Comparison of ENCODE assay signal across 21 cellular contexts in the genomic region with DNA sequence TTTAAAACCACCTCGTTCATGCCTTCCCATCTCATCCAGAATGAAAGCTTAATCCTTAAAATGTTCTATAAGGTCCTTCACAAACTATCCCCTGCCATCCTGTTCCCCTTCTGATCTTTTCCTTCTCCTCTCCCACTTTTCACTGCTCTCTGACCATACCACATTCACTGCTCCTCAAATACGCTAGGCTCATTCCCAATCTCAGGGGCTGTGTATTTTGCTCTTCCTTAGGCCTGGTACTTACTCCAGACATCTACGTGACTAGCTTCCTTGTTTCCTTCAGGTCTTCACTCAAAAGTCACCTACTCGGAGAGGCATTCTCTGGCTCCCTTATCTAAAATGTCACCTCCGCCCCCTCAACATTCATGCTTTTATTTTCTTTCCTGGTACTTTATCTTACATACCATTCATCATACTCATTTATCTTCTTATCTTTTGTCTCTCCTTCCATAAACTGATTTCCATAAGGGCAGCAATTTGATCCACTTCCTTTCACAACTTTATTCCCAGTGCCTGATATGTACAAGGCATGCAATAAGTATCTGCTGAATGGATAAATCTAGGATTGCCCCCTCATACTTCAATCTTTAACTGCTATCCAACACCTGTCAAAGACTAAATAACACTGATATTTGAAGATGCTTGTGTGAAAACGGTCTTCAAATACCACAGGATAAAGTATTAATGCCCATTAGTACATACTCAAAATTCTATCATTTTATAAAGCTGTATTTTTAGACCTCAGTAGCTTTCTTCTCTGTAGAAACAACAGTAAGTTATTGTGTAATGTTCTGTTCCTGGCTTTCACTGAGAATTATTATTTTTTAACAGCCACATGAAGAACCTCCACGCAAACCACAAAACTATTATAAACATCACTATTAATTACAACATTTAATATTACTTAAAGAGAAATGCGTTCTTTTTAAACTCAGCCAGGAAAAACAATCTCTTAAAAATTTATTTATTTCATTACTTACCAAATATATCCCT. TPM values are rescaled to one million over a fixed set of nuclear protein-coding genes. Genes with fewer than 3 reads are reported as not detected.
DNase-seq lines count a peak whose midpoint lies in the region; ATAC-seq, FAIRE-seq and TF ChIP-seq lines count a peak whose summit lies in the region.
"Had no signal": no experiment of that assay in that cellular context is flagged by ENCODE, and none has a peak within 500 bp of the region (broad histone marks: within the 10 kb centered on the region; RNA-seq: fewer than 3 reads in every experiment).

No MANE protein-coding gene starts in this region.

- no peaks in the 10 kb centered on the region for H3K27me3 ChIP-seq in fibroblast of lung (ENCODE audit: control insufficient read depth, insufficient read depth, low read length)
- H3K27me3 ChIP-seq in WERI-Rb-1 (ENCODE audit: insufficient read depth, low read depth, severe bottlenecking): no peaks in the 10 kb centered on the region
- H3K27me3 ChIP-seq: BLaER1, SJSA1, thyroid gland had no signal

- H3K9me3 ChIP-seq in fibroblast of lung (ENCODE audit: control insufficient read depth, insufficient read depth, low read depth, low read length) (no peaks in the 10 kb centered on the region), WERI-Rb-1 (ENCODE audit: severe bottlenecking) (no peaks in the 10 kb centered on the region)
- H3K9me3 ChIP-seq: BLaER1, SJSA1, thyroid gland had no signal

- no peaks in the 10 kb centered on the region for H3K4me1 ChIP-seq in fibroblast of lung (ENCODE audit: control insufficient read depth, extremely low read depth, insufficient read depth, low read length)
- H3K4me1 ChIP-seq: BLaER1 had no signal

- H3K79me2 ChIP-seq in fibroblast of lung (ENCODE audit: control insufficient read depth, insufficient read depth, low read length): peaks cover 41% of the 10 kb centered on the region

- TF ChIP-seq POLR2A in H54 (IDR thresholded peaks at IDR 0.05; ENCODE audit: low read depth, low read length): no peak

- H3K36me3 ChIP-seq in fibroblast of lung (ENCODE audit: control insufficient read depth, insufficient read depth, low read length): no peaks in the 10 kb centered on the region
- H3K36me3 ChIP-seq in WERI-Rb-1: no peaks in the 10 kb centered on the region; the same call in 1 of the 2 replicates
- H3K36me3 ChIP-seq: thyroid gland had no signal

- H3K4me3 ChIP-seq in fibroblast of lung (replicated peaks in 1 of 4; ENCODE audit: control extremely low read depth in 1 of 4, insufficient read depth in 1 of 4, low read depth in 3 of 4, low read length in 4 of 4): no peak overlapping the region
- no peak overlapping the region for H3K4me3 ChIP-seq in WERI-Rb-1 (ENCODE audit: low read depth, low read length)
- H3K4me3 ChIP-seq: BLaER1, SJSA1, thyroid gland had no signal

- peak; percentile 80 for FAIRE-seq in H54 (lab: Jason Lieb, UNC)
- FAIRE-seq: colon had no signal

- ATAC-seq in sciatic nerve (peak; percentile 67), HG02763 (IDR thresholded peaks at IDR 0.05; ENCODE audit: unreplicated experiment) (no peak)
- ATAC-seq: stimulated activated memory B cell treated with anti-CD40 and anti-IgM and Interleukin-4, amounts not matched to agents 10 μg/mL and 1 μg/mL and 100 μg/mL, for 72 hours had no signal

- no peak overlapping the region for H3K4me2 ChIP-seq in fibroblast of lung (ENCODE audit: extremely low read depth, insufficient read depth, low read length)
- H3K4me2 ChIP-seq: BLaER1 had no signal

- H2AFZ ChIP-seq in fibroblast of lung (ENCODE audit: low read length): no peak overlapping the region

- TF ChIP-seq CTCF in fibroblast of lung (conservative IDR thresholded peaks at IDR 0.05 in 1 of 2, IDR thresholded peaks at IDR 0.05 in 1 of 2; ENCODE audit: low read depth in 1 of 2, low read length in 2 of 2) (no peak), WERI-Rb-1 (IDR thresholded peaks at IDR 0.05; ENCODE audit: low read depth, low read length) (no peak)

- no peak overlapping the region for H3K9ac ChIP-seq in fibroblast of lung (ENCODE audit: insufficient read depth, low read length)
- H3K9ac ChIP-seq: BLaER1 had no signal

- intact Hi-C loops in sciatic nerve (cut with DNase I): no loop called here

- H3K27ac ChIP-seq in fibroblast of lung (ENCODE audit: insufficient read depth, low read length) (no peak overlapping the region), WERI-Rb-1 (no peak overlapping the region)
- H3K27ac ChIP-seq: BLaER1, SJSA1, thyroid gland had no signal

- H4K20me1 ChIP-seq in fibroblast of lung (ENCODE audit: control insufficient read depth, extremely low read depth, insufficient read depth, low read length): no peaks in the 10 kb centered on the region

- DNase-seq in H54 (ENCODE audit: insufficient read length, low spot score) (no peak), NCI-H226 (peak; percentile 69), fibroblast of lung (ENCODE audit: low read depth in 2 of 2) (peak; percentile 56 to 61), sciatic nerve (ENCODE audit: low spot score) (no peak), SK-N-DZ (ENCODE audit: low spot score) (no peak), WERI-Rb-1 (no peak)
- DNase-seq: activated CD4-positive, alpha-beta T cell treated with anti-CD3 and anti-CD28 coated beads for 36 hours; activated effector memory CD4-positive, alpha-beta T cell treated with anti-CD3 and anti-CD28 coated beads, Interleukin-2, amount 50 U/mL, for 16 hours; amygdala; H7; mesenchymal stem cell; MV-4-11; NCI-H2029 treated with DMSO at 0.1 percent for 48 hours; NCI-H526; nephron progenitor cell; thyroid gland had no signal

RNA-seq across cellular contexts. Expression of a gene that starts 27.0 kb away (rescaled TPM):
- 50.3 and 67.0 TPM in 2 replicates for total RNA-seq in fibroblast of lung
- 33.8 and 39.9 TPM in 2 replicates for polyA plus RNA-seq in fibroblast of lung
- polyA plus RNA-seq in fibroblast of lung (2012): 17.4 and 25.1 TPM in 2 replicates
- 16.4 and 27.7 TPM in 2 replicates for polyA minus RNA-seq in fibroblast of lung (ENCODE audit: low replicate concordance)
- total RNA-seq in sciatic nerve: 141 TPM
- 21.8 and 25.7 TPM in 2 replicates for polyA plus RNA-seq in SK-N-DZ (2014; cell fraction: cytosol; rRNA removed)
- polyA plus RNA-seq in SK-N-DZ (2014; cell fraction: nucleus; rRNA removed): 79.7 and 93.1 TPM in 2 replicates

Comparison
In these comparisons a context has a peak if more than half of its experiments do, and no peak if none do; other contexts are left out.
1. DNase-seq: peak in NCI-H226 (single experiment) and fibroblast of lung (2 of 2); none in H54 (single experiment), sciatic nerve (single experiment), SK-N-DZ (single experiment) and WERI-Rb-1 (single experiment).